ENCODE assay signal across 22 cellular contexts in the genomic region with DNA sequence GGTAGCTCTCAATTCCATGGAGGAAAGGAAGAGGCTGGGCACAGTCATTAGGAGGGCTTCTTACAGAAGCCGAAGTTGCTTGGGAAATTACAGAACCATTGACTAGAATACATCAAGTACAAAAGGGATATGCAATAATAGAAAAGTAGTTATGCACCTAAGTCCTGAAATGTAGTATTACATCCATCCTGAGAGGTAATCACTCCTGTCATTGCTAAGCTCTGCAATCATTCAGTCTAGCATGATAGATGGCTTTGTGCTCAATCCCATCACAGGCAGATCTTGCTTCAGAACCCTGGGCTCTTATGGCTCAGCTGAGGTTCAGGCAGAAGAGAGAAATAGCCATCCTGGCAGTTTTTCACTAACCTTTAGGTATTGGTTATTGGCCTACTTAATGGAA.
"Had no signal": no experiment of that assay in that cellular context is flagged by ENCODE, and none has a peak within 500 bp of the region (broad histone marks: within the 10 kb centered on the region; RNA-seq: fewer than 3 reads in every experiment).

No MANE protein-coding gene starts in this region.

- H3K4me1 ChIP-seq: SJSA1 had no signal

- H3K36me3 Mint-ChIP-seq: IgD-negative memory B cell had no signal

- H3K27me3 Mint-ChIP-seq: IgD-negative memory B cell had no signal

- H3K9me3 ChIP-seq: SJSA1 had no signal

- H3K36me3 ChIP-seq: SJSA1 had no signal

- H3K27ac Mint-ChIP-seq: IgD-negative memory B cell had no signal

- H3K4me3 ChIP-seq: K562, SJSA1, SK-N-MC had no signal

- H3K4me3 Mint-ChIP-seq: IgD-negative memory B cell had no signal

- H3K9ac ChIP-seq: KMS-11 had no signal

- H3K27ac ChIP-seq: KMS-11, SJSA1, SK-N-MC had no signal

- DNase-seq: Kasumi-1, MV-4-11, NCI-H1048, NCI-H1105, NCI-H1417, NCI-H187, NCI-H2029, NCI-H2081 treated with DMSO at 0.1 percent for 48 hours, NCI-H2171, NCI-H226, NCI-H446, NCI-H510A, NCI-H524 treated with DMSO at 0.1 percent for 48 hours, NCI-H69, Right ventricle myocardium superior, RPMI8226, SIG-M5 had no signal

- H3K4me2 ChIP-seq: KMS-11 had no signal

- H3K27me3 ChIP-seq: SJSA1 had no signal
